Comparison of ENCODE assay signal across 23 cellular contexts in genomic region chr14:104930526-104931322, GRCh38. TPM values are rescaled to one million over a fixed set of nuclear protein-coding genes. Genes with fewer than 3 reads are reported as not detected.
DNase-seq lines count a peak whose midpoint lies in the region; ATAC-seq and TF ChIP-seq lines count a peak whose summit lies in the region.
"Had no signal": no experiment of that assay in that cellular context is flagged by ENCODE, and none has a peak within 500 bp of the region (broad histone marks: within the 10 kb centered on the region; RNA-seq: fewer than 3 reads in every experiment).

No MANE protein-coding gene starts in this region.

- BruUV-seq in A673 (replicated peaks; lab: Mats Ljungman, UMichigan), result no TSS peak

- POLR2A ChIA-PET in A673 (lab: Charles Lee; ENCODE audit: low non-redundant PET), result interaction anchor here (0.7 kb wide), 1 partner anchor 352 kb away, joined by 9 read pairs; no protein-coding TSS in a partner anchor

- H3K27me3 ChIP-seq in heart left ventricle (peaks cover 0 to 22% (median 5%) of the 10 kb centered on the region in 9 donors), right atrium auricular region (no peaks in the 10 kb centered on the region), left lung (peaks cover 4 to 61% of the 10 kb centered on the region in 2 donors), A673 (replicated peaks; ENCODE audit: insufficient read depth, low read depth, low read length, poor library complexity) (peaks cover 12% of the 10 kb centered on the region)
- H3K27me3 ChIP-seq: uterus had no signal

- 82 to 96% (median 88%) methylated on average over 8 to 11 of the region's 11 CpGs for WGBS in heart left ventricle, 4 donors

- intact Hi-C loops in heart left ventricle (cut with DNase I), result loop anchor here in 2 of 10 donors (5.0 kb wide), 1 partner anchor 37 kb away; no protein-coding TSS in a partner anchor
- intact Hi-C loops in left lung (cut with DNase I), result no loop called here
- intact Hi-C loops in A673 (cut with micrococcal nuclease; ENCODE audit: unreplicated experiment), result no loop called here

- DNase-seq in heart left ventricle (peak in 3 of 5 donors; percentile 4 to 53 (median 16)), right atrium auricular region (ENCODE audit: low spot score) (no peak), M059J (ENCODE audit: low read depth) (peak; percentile 12), left lung (peak; percentile 31 to 69), type B pancreatic cell (ENCODE audit: extremely low spot score, unreplicated experiment) (peak; percentile 69), NCI-H446 (lab: John Stamatoyannopoulos, UW) (no peak), A673 (ENCODE audit: low spot score) (no peak)
- no peak for DNase-seq in effector CD4-positive, alpha-beta T cell
- DNase-seq: ACHN; effector CD8-positive, alpha-beta T cell; erythroblast; foreskin keratinocyte; mammary epithelial cell; NCI-H1105 treated with DMSO at 0.1 percent for 48 hours; NCI-H2081; NCI-H345; NCI-H82; occipital lobe had no signal

- H3K9me3 ChIP-seq in heart left ventricle, result no peaks in the 10 kb centered on the region
- H3K9me3 ChIP-seq in right atrium auricular region, result no peaks in the 10 kb centered on the region
- H3K9me3 ChIP-seq in left lung, result no peaks in the 10 kb centered on the region
- H3K9me3 ChIP-seq in A673 (ENCODE audit: low read depth, low read length, poor library complexity, severe bottlenecking), result no peaks in the 10 kb centered on the region
- H3K9me3 ChIP-seq: uterus had no signal

- H3K36me3 ChIP-seq in heart left ventricle, result no peaks in the 10 kb centered on the region
- no peaks in the 10 kb centered on the region for H3K36me3 ChIP-seq in right atrium auricular region
- no peaks in the 10 kb centered on the region for H3K36me3 ChIP-seq in left lung
- H3K36me3 ChIP-seq in A673 (ENCODE audit: insufficient read depth, low read length, poor library complexity, severe bottlenecking), result no peaks in the 10 kb centered on the region
- H3K36me3 ChIP-seq: uterus had no signal

- TF ChIP-seq CTCF in heart left ventricle (IDR thresholded peaks at IDR 0.05) (no peak), right atrium auricular region (IDR thresholded peaks at IDR 0.05) (no peak), left lung (IDR thresholded peaks at IDR 0.05) (no peak), type B pancreatic cell (conservative IDR thresholded peaks at IDR 0.05) (no peak), A673 (conservative IDR thresholded peaks at IDR 0.05; ENCODE audit: low read depth, low read length) (no peak)

- H3K9me3 Mint-ChIP-seq in type B pancreatic cell, result no peaks in the 10 kb centered on the region
- H3K9me3 Mint-ChIP-seq: activated T-helper 1 cell treated with anti-CD3 and anti-CD28 coated beads, Interleukin-12 subunit alpha, Interleukin-12 subunit beta, Interleukin-2, Interleukin-4 antibody, amounts not matched to agents 30 ng/mL and 10 ng/mL and 1 ng/mL, durations not matched to agents 14 hours and 24 hours and 36 hours had no signal

- H3K27ac ChIP-seq in heart left ventricle (no peak overlapping the region), right atrium auricular region (no peak overlapping the region), left lung (no peak overlapping the region), A673 (ENCODE audit: low read depth, low read length, poor library complexity, severe bottlenecking) (no peak overlapping the region)
- H3K27ac ChIP-seq: foreskin keratinocyte, uterus had no signal

- H3K36me3 Mint-ChIP-seq in type B pancreatic cell, result no peaks in the 10 kb centered on the region
- H3K36me3 Mint-ChIP-seq: activated naive CD8-positive, alpha-beta T cell had no signal

- peaks cover 0 to 24% (median 13%) of the 10 kb centered on the region in 12 donors for H3K4me1 ChIP-seq in heart left ventricle
- peaks cover 0 to 21% of the 10 kb centered on the region in 2 donors for H3K4me1 ChIP-seq in right atrium auricular region
- peaks cover 8 to 16% of the 10 kb centered on the region in 2 donors for H3K4me1 ChIP-seq in left lung
- H3K4me1 ChIP-seq in A673 (ENCODE audit: insufficient read depth, low read length, poor library complexity, severe bottlenecking), result no peaks in the 10 kb centered on the region
- H3K4me1 ChIP-seq: foreskin keratinocyte, uterus had no signal

- H3K4me3 Mint-ChIP-seq in type B pancreatic cell, result no peak overlapping the region
- H3K4me3 Mint-ChIP-seq: activated naive CD8-positive, alpha-beta T cell; activated T-helper 1 cell treated with anti-CD3 and anti-CD28 coated beads, Interleukin-12 subunit alpha, Interleukin-12 subunit beta, Interleukin-2, Interleukin-4 antibody, amounts not matched to agents 30 ng/mL and 10 ng/mL and 1 ng/mL, durations not matched to agents 14 hours and 24 hours and 36 hours had no signal

- ATAC-seq in heart left ventricle, result no peak
- no peak for ATAC-seq in left lung
- ATAC-seq: foreskin keratinocyte, Right ventricle myocardium inferior had no signal

- H3K4me1 Mint-ChIP-seq in type B pancreatic cell (ENCODE audit: unreplicated experiment), result no peaks in the 10 kb centered on the region

- H3K4me3 ChIP-seq in heart left ventricle (no peak overlapping the region), right atrium auricular region (no peak overlapping the region), left lung (no peak overlapping the region), A673 (ENCODE audit: low read depth, low read length, poor library complexity, severe bottlenecking) (no peak overlapping the region)
- H3K4me3 ChIP-seq: uterus had no signal

- TF ChIP-seq POLR2A in heart left ventricle (IDR thresholded peaks at IDR 0.05), result no peak

- peaks cover 35% of the 10 kb centered on the region for H3K27me3 Mint-ChIP-seq in type B pancreatic cell

- no peak overlapping the region for H3K27ac Mint-ChIP-seq in type B pancreatic cell
- H3K27ac Mint-ChIP-seq: activated naive CD8-positive, alpha-beta T cell; activated T-helper 1 cell treated with anti-CD3 and anti-CD28 coated beads, Interleukin-12 subunit alpha, Interleukin-12 subunit beta, Interleukin-2, Interleukin-4 antibody, amounts not matched to agents 30 ng/mL and 10 ng/mL and 1 ng/mL, durations not matched to agents 14 hours and 24 hours and 36 hours had no signal

- CTCF ChIA-PET in A673 (lab: Charles Lee), result no interaction called here

RNA-seq across cellular contexts. Expression of gene PLD4, which starts 6.0 kb away (rescaled TPM):
- 1 to 10 TPM in 1 of 9 donors, under 1 TPM in 4, not detected in 4; 0.25 to 1.5 (median 0.40) TPM for total RNA-seq in heart left ventricle
- polyA plus RNA-seq in heart left ventricle, result under 1 TPM in 1 of 2 donors, not detected in 1; 0.12 TPM
- total RNA-seq in right atrium auricular region, result under 1 TPM in 1 of 2 donors, not detected in 1; 0.08 TPM
- not detected in 2 replicates for total RNA-seq in M059J (2014; rRNA removed; shearing (Covaris generic))
- total RNA-seq in left lung, result under 1 TPM; 0.76 to 0.93 TPM
- 0.17 TPM in 2 replicates for total RNA-seq in type B pancreatic cell (ENCODE audit: low replicate concordance)
- total RNA-seq in A673 (2021), result not detected in 2 replicates
- total RNA-seq: foreskin keratinocyte, Right ventricle myocardium inferior had no signal
- polyA plus RNA-seq: keratinocyte had no signal

RNA-seq across cellular contexts. Expression of gene AHNAK2, which starts 47.5 kb away (rescaled TPM):
- 10 to 100 TPM in 2 of 9 donors, 1 to 10 TPM in 7; 1.5 to 22.3 (median 3.7) TPM for total RNA-seq in heart left ventricle
- polyA plus RNA-seq in heart left ventricle, result 1 to 10 TPM; 2.2 to 2.5 TPM
- total RNA-seq in right atrium auricular region, result 10 to 100 TPM in 1 of 2 donors, 1 to 10 TPM in 1; 5.7 to 11.8 TPM
- total RNA-seq in M059J (2014; rRNA removed; shearing (Covaris generic)), result 3.2 and 4.7 TPM in 2 replicates
- 10 to 100 TPM; 22.1 to 22.3 TPM for total RNA-seq in left lung
- 1.1 and 2.0 TPM in 2 replicates for total RNA-seq in type B pancreatic cell (ENCODE audit: low replicate concordance)
- 0.56 and 0.59 TPM in 2 replicates for total RNA-seq in A673 (2021)

RNA-seq across cellular contexts. Expression of gene CLBA1, which starts 54.9 kb away (rescaled TPM):
- total RNA-seq in heart left ventricle (1 to 10 TPM in 7 of 9 donors, under 1 TPM in 2; 0.76 to 3.7 (median 2.6) TPM), right atrium auricular region (1 to 10 TPM; 2.0 to 2.2 TPM), left lung (1 to 10 TPM; 7.1 to 8.5 TPM), type B pancreatic cell (ENCODE audit: low replicate concordance) (16.2 and 18.8 TPM in 2 replicates), A673 (2021) (14.3 and 14.6 TPM in 2 replicates)
- polyA plus RNA-seq in heart left ventricle, result 1 to 10 TPM; 1.3 to 3.7 TPM
- total RNA-seq in M059J (2014; rRNA removed; shearing (Covaris generic)), result 3.3 and 5.6 TPM in 2 replicates

Comparison
In these comparisons a context has a peak if more than half of its experiments do, and no peak if none do; other contexts are left out.
1. DNase-seq: peak in heart left ventricle (3 of 5), M059J (single experiment), left lung (2 of 2) and type B pancreatic cell (single experiment); none in right atrium auricular region (single experiment), NCI-H446 (0 of 2), A673 (single experiment) and effector CD4-positive, alpha-beta T cell (single experiment).